Comparison of ENCODE assay signal across 1 cellular context in genomic region chr1:31548518-31548898, GRCh38.
TF ChIP-seq lines count a peak whose summit lies in the region.

No MANE protein-coding gene starts in this region.

TF ChIP-seq in HEK293, 187 proteins besides CTCF, POLR2A, EP300 and RAD21 (continued from another document):
- TF ChIP-seq ZNF292 (tag by site-specific recombination; IDR thresholded peaks at IDR 0.05; ENCODE audit: borderline replicate concordance, low read depth) (no peak), ZNF174 (tag by site-specific recombination; IDR thresholded peaks at IDR 0.05) (no peak), ZNF311 (tag by site-specific recombination; IDR thresholded peaks at IDR 0.05; ENCODE audit: borderline replicate concordance) (no peak), ZFHX2 (tag by site-specific recombination; conservative IDR thresholded peaks at IDR 0.05) (peak; percentile 93), ZNF837 (tag by site-specific recombination; IDR thresholded peaks at IDR 0.05) (no peak), EGR2 (tag by site-specific recombination; IDR thresholded peaks at IDR 0.05; ENCODE audit: low read depth) (peak; percentile 89), ZNF785 (tag by site-specific recombination; IDR thresholded peaks at IDR 0.05) (no peak), PRDM10 (tag by site-specific recombination; IDR thresholded peaks at IDR 0.05) (no peak), ZNF654 (tag by site-specific recombination; IDR thresholded peaks at IDR 0.05; ENCODE audit: low read depth) (no peak), ZIC2 (tag by site-specific recombination; IDR thresholded peaks at IDR 0.05) (no peak), ZBTB20 (tag by site-specific recombination; IDR thresholded peaks at IDR 0.05) (no peak), ZNF639 (tag by site-specific recombination; IDR thresholded peaks at IDR 0.05) (no peak), WT1 (tag by site-specific recombination; IDR thresholded peaks at IDR 0.05) (no peak)
